In genomic region chr7:54725255-54725654, GRCh38 we compare ENCODE assay signal across 35 cellular contexts.
"Had no signal": no experiment of that assay in that cellular context is flagged by ENCODE, and none has a peak within 500 bp of the region (broad histone marks: within the 10 kb centered on the region; RNA-seq: fewer than 3 reads in every experiment).

No MANE protein-coding gene starts in this region.

- H3K27me3 Mint-ChIP-seq: activated CD4-positive, alpha-beta memory T cell treated with anti-CD3 and anti-CD28 coated beads for 36 hours had no signal

- H3K36me3 ChIP-seq: adrenal gland, breast epithelium, MG63 had no signal

- H3K4me1 ChIP-seq: adrenal gland, body of pancreas, breast epithelium had no signal

- H3K27me3 ChIP-seq: adrenal gland, body of pancreas, breast epithelium, MG63 had no signal

- ATAC-seq: activated naive CD4-positive, alpha-beta T cell treated with anti-CD3 and anti-CD28 coated beads, Interleukin-2, amount 50 U/mL, for 72 hours; activated T-cell treated with anti-CD3 and anti-CD28 coated beads, Interleukin-2, amount 50 U/mL, for 4 hours; body of pancreas; PC-3; Right ventricle myocardium inferior had no signal

- H3K4me1 Mint-ChIP-seq: activated B cell treated with CpG ODN at 0.5 μM for 24 hours had no signal

- H3K4me3 ChIP-seq: adrenal gland, body of pancreas, breast epithelium, MG63 had no signal

- H3K4me3 Mint-ChIP-seq: activated B cell treated with CpG ODN at 0.5 μM for 24 hours; activated CD4-positive, alpha-beta memory T cell treated with anti-CD3 and anti-CD28 coated beads for 36 hours; activated naive CD4-positive, alpha-beta T cell treated with anti-CD3 and anti-CD28 coated beads for 36 hours; activated T-cell treated with anti-CD3 and anti-CD28 coated beads, Interleukin-2, amount 50 U/mL, for 4 hours; activated T-helper 1 cell treated with anti-CD3 and anti-CD28 coated beads, Interleukin-12 subunit alpha, Interleukin-12 subunit beta, Interleukin-2, Interleukin-4 antibody, amounts not matched to agents 30 ng/mL and 10 ng/mL and 1 ng/mL, durations not matched to agents 14 hours and 24 hours and 36 hours had no signal

- DNase-seq: activated B cell treated with CpG ODN at 0.5 μM for 24 hours; activated CD4-positive, alpha-beta memory T cell treated with anti-CD3 and anti-CD28 coated beads for 36 hours; activated CD4-positive, alpha-beta T cell treated with anti-CD3 and anti-CD28 coated beads for 4 hours; activated CD4-positive, alpha-beta T cell treated with anti-CD3 and anti-CD28 coated beads, Interleukin-2, amount 50 U/mL, for 1 hour; activated CD4-positive, CD25-positive, alpha-beta regulatory T cell treated with anti-CD3 and anti-CD28 coated beads, Interleukin-2, amount 50 U/mL, for 72 hours; activated CD8-positive, alpha-beta memory T cell treated with anti-CD3 and anti-CD28 coated beads, Interleukin-2, amount 50 U/mL, for 4 hours; activated gamma-delta T cell treated with Interleukin-2 at 50 U/mL for 16 hours; activated naive CD4-positive, alpha-beta T cell treated with anti-CD3 and anti-CD28 coated beads for 36 hours; activated T-cell treated with anti-CD3 and anti-CD28 coated beads for 4 hours; activated T-cell treated with anti-CD3 and anti-CD28 coated beads, Interleukin-2, amount 50 U/mL, for 4 hours; adrenal gland; body of pancreas; MG63; NCI-H1048; NCI-H1105 treated with DMSO at 0.1 percent for 48 hours; NCI-H1436; NCI-H1694; NCI-H1930; NCI-H2081 treated with DMSO at 0.1 percent for 48 hours; NCI-H226; NCI-H446 treated with DMSO at 0.1 percent for 48 hours; NCI-H524 treated with DMSO at 0.1 percent for 48 hours; NK-92 treated with Interleukin-12 subunit alpha and Interleukin-12 subunit beta, amount 100 ng/mL, for 24 hours; PC-3; SIG-M5; SW 1271; T-helper 1 cell; T-helper 2 cell; T-helper 9 cell had no signal

- H3K9me3 ChIP-seq: adrenal gland, body of pancreas, breast epithelium, MG63 had no signal

- H3K27ac Mint-ChIP-seq: activated B cell treated with CpG ODN at 0.5 μM for 24 hours; activated CD4-positive, alpha-beta memory T cell treated with anti-CD3 and anti-CD28 coated beads for 36 hours; activated naive CD4-positive, alpha-beta T cell treated with anti-CD3 and anti-CD28 coated beads for 36 hours; activated naive CD4-positive, alpha-beta T cell treated with anti-CD3 and anti-CD28 coated beads, Interleukin-2, amount 50 U/mL, for 72 hours; activated T-helper 1 cell treated with anti-CD3 and anti-CD28 coated beads, Interleukin-12 subunit alpha, Interleukin-12 subunit beta, Interleukin-2, Interleukin-4 antibody, amounts not matched to agents 30 ng/mL and 10 ng/mL and 1 ng/mL, durations not matched to agents 14 hours and 24 hours and 36 hours had no signal

- H3K27ac ChIP-seq: adrenal gland, body of pancreas, breast epithelium, RWPE1, VCaP had no signal

- H3K36me3 Mint-ChIP-seq: activated CD4-positive, alpha-beta memory T cell treated with anti-CD3 and anti-CD28 coated beads for 36 hours; activated naive CD4-positive, alpha-beta T cell treated with anti-CD3 and anti-CD28 coated beads, Interleukin-2, amount 50 U/mL, for 72 hours had no signal

- H3K9me3 Mint-ChIP-seq: activated B cell treated with CpG ODN at 0.5 μM for 24 hours; activated naive CD4-positive, alpha-beta T cell treated with anti-CD3 and anti-CD28 coated beads, Interleukin-2, amount 50 U/mL, for 72 hours; activated T-helper 1 cell treated with anti-CD3 and anti-CD28 coated beads, Interleukin-12 subunit alpha, Interleukin-12 subunit beta, Interleukin-2, Interleukin-4 antibody, amounts not matched to agents 30 ng/mL and 10 ng/mL and 1 ng/mL, durations not matched to agents 14 hours and 24 hours and 36 hours had no signal
